In the genomic region with DNA sequence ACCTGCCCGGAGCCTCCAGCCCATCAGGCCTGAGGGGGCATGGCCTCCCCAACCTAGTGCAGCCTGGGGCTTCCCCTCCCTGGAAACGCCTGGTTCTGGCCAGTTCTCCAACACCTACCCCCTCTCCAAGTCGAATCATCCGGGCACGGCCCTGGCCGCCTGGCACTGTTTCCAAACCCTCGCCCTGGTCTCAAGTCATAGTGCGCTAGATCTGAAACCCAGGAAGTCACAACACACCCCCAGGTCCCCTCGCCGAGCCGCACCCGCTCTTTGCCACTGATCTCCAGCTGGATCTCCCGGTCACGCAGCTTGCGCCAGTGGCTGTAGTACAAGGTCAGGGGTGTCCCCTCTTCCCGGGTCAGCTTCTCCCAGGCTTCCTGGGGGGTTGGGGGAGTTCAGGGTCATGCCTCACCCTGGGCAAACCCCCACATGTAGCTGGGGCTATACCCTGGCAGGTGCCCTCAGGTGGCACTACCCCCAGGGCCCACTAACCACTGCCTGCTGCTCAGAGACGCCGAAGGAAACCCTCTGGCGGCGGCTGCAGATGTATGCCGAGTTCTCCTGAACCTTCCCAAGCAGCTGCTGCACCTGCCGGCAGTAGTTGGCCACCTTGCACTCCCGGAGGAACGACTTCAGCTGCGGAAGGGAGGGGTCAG, we compare ENCODE assay signal across 23 cellular contexts. TPM values are rescaled to one million over a fixed set of nuclear protein-coding genes. Genes with fewer than 3 reads are reported as not detected.
"Had no signal": no experiment of that assay in that cellular context is flagged by ENCODE, and none has a peak within 500 bp of the region (broad histone marks: within the 10 kb centered on the region; RNA-seq: fewer than 3 reads in every experiment).

No MANE protein-coding gene starts in this region.

- H3K9me3 Mint-ChIP-seq: activated naive CD4-positive, alpha-beta T cell treated with anti-CD3 and anti-CD28 coated beads, Interleukin-2, amount 50 U/mL, for 24 hours; activated T-helper 2 cell treated with anti-CD3 and anti-CD28 coated beads, Interferon-gamma antibody, Interleukin-2, Interleukin-4, amounts not matched to agents 10 μg/mL and 5 μg/mL and 100 μg/mL, durations not matched to agents 14 hours and 24 hours and 36 hours; brain; central memory CD8-positive, alpha-beta T cell; dendritic cell treated with granulocyte-macrophage colony-stimulating factor and Interleukin-4, amounts not matched to agents 40 ng/mL and 50 ng/mL, for 4 days; effector memory CD8-positive, alpha-beta T cell; neural progenitor cell had no signal

- H3K9me3 ChIP-seq: stomach, thoracic aorta had no signal

- H3K36me3 ChIP-seq: neural progenitor cell had no signal

- H3K4me1 ChIP-seq: parathyroid adenoma had no signal

- H3K9ac ChIP-seq: neural progenitor cell, parathyroid adenoma had no signal

- ATAC-seq: effector memory CD8-positive, alpha-beta T cell had no signal

- H3K4me2 ChIP-seq: neural progenitor cell had no signal

- H3K79me2 ChIP-seq: parathyroid adenoma had no signal

- H2AFZ ChIP-seq: neural progenitor cell, parathyroid adenoma had no signal

- H3K4me3 Mint-ChIP-seq: activated naive CD4-positive, alpha-beta T cell treated with anti-CD3 and anti-CD28 coated beads, Interleukin-2, amount 50 U/mL, for 24 hours; brain; central memory CD8-positive, alpha-beta T cell; dendritic cell treated with granulocyte-macrophage colony-stimulating factor and Interleukin-4, amounts not matched to agents 40 ng/mL and 50 ng/mL, for 4 days; effector memory CD8-positive, alpha-beta T cell; neural progenitor cell had no signal

- H3K27ac ChIP-seq: neural progenitor cell, parathyroid adenoma, thoracic aorta had no signal

- H3K27ac Mint-ChIP-seq: activated naive CD4-positive, alpha-beta T cell treated with anti-CD3 and anti-CD28 coated beads, Interleukin-2, amount 50 U/mL, for 24 hours; activated T-helper 2 cell treated with anti-CD3 and anti-CD28 coated beads, Interferon-gamma antibody, Interleukin-2, Interleukin-4, amounts not matched to agents 10 μg/mL and 5 μg/mL and 100 μg/mL, durations not matched to agents 14 hours and 24 hours and 36 hours; dendritic cell treated with granulocyte-macrophage colony-stimulating factor and Interleukin-4, amounts not matched to agents 40 ng/mL and 50 ng/mL, for 4 days; effector memory CD8-positive, alpha-beta T cell; neural progenitor cell had no signal

- H3K4me3 ChIP-seq: neural progenitor cell, stomach, thoracic aorta had no signal

- DNase-seq: activated CD4-positive, alpha-beta T cell treated with anti-CD3 and anti-CD28 coated beads, Interleukin-2, amount 50 U/mL, for 1 hour; activated CD4-positive, CD25-positive, alpha-beta regulatory T cell; amygdala; effector memory CD8-positive, alpha-beta T cell; erythroblast; hypothalamus; kidney glomerular epithelial cell; mesendoderm; retina; stimulated activated CD4-positive, alpha-beta T cell treated with anti-CD3 and anti-CD28 coated beads, Interleukin-4, amount 100 ng/mL, for 4 hours; stomach had no signal

RNA-seq across cellular contexts. Expression of gene PLEKHN1, which starts 20.2 kb away (rescaled TPM):
- total RNA-seq: skeletal muscle tissue had no signal

RNA-seq across cellular contexts. Expression of gene SAMD11, which starts 22.3 kb away (rescaled TPM):
- total RNA-seq: activated CD8-positive, alpha-beta memory T cell treated with anti-CD3 and anti-CD28 coated beads for 36 hours; activated T-helper 2 cell treated with anti-CD3 and anti-CD28 coated beads, Interferon-gamma antibody, Interleukin-2, Interleukin-4, amounts not matched to agents 10 μg/mL and 5 μg/mL and 100 μg/mL, durations not matched to agents 14 hours and 24 hours and 36 hours; T-helper 1 cell treated with Interleukin-12 subunit alpha and Interleukin-12 subunit beta and Interleukin-4 antibody, amounts not matched to agents 30 ng/mL and 1 ng/mL, for 36 hours had no signal

RNA-seq across cellular contexts. Expression of gene PERM1, which starts 35.9 kb away (rescaled TPM):
- total RNA-seq: activated CD8-positive, alpha-beta memory T cell treated with anti-CD3 and anti-CD28 coated beads for 36 hours; activated T-helper 2 cell treated with anti-CD3 and anti-CD28 coated beads, Interferon-gamma antibody, Interleukin-2, Interleukin-4, amounts not matched to agents 10 μg/mL and 5 μg/mL and 100 μg/mL, durations not matched to agents 14 hours and 24 hours and 36 hours; glomerular endothelial cell; T-helper 1 cell treated with Interleukin-12 subunit alpha and Interleukin-12 subunit beta and Interleukin-4 antibody, amounts not matched to agents 30 ng/mL and 1 ng/mL, for 36 hours had no signal
